Comparison of ENCODE assay signal across 8 cellular contexts in genomic region chr1:110963666-110964399, GRCh38. TPM values are rescaled to one million over a fixed set of nuclear protein-coding genes. Genes with fewer than 3 reads are reported as not detected.
A peak's percentile ranks its signal among the peaks of the same experiment; 100 is the strongest.
DNase-seq lines count a peak whose midpoint lies in the region; ATAC-seq and TF ChIP-seq lines count a peak whose summit lies in the region.

A gene with protein sequence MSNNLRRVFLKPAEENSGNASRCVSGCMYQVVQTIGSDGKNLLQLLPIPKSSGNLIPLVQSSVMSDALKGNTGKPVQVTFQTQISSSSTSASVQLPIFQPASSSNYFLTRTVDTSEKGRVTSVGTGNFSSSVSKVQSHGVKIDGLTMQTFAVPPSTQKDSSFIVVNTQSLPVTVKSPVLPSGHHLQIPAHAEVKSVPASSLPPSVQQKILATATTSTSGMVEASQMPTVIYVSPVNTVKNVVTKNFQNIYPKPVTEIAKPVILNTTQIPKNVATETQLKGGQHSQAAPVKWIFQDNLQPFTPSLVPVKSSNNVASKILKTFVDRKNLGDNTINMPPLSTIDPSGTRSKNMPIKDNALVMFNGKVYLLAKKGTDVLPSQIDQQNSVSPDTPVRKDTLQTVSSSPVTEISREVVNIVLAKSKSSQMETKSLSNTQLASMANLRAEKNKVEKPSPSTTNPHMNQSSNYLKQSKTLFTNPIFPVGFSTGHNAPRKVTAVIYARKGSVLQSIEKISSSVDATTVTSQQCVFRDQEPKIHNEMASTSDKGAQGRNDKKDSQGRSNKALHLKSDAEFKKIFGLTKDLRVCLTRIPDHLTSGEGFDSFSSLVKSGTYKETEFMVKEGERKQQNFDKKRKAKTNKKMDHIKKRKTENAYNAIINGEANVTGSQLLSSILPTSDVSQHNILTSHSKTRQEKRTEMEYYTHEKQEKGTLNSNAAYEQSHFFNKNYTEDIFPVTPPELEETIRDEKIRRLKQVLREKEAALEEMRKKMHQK (minus strand): TSS chr1:110963922. CDS start chr1:110963688, 234 bp downstream.

- H3K36me3 ChIP-seq in HUES64 (ENCODE audit: insufficient read depth, low read length) (no peaks in the 10 kb centered on the region), OCI-LY7 (ENCODE audit: insufficient read depth, low read length) (no peaks in the 10 kb centered on the region)

- CTCF ChIA-PET in OCI-LY7 (lab: Charles Lee; ENCODE audit: unreplicated experiment) = no interaction called here

- H3K9me2 ChIP-seq in OCI-LY7 (ENCODE audit: insufficient read depth, low read length) = no peaks in the 10 kb centered on the region

- ATAC-seq in GM21447 (IDR thresholded peaks at IDR 0.05; ENCODE audit: unreplicated experiment) = peak; percentile 94

- peaks cover 3% of the 10 kb centered on the region; the same call in 1 of the 2 replicates for H3K27me3 ChIP-seq in HUES64 (ENCODE audit: insufficient read depth, low read length)
- peaks cover 26% of the 10 kb centered on the region for H3K27me3 ChIP-seq in mononuclear cell (ENCODE audit: insufficient read depth, low read length)

- 5% methylated on average over 53 of the region's 53 CpGs for WGBS in HUES64

- intact Hi-C loops in OCI-LY7 (cut with micrococcal nuclease; ENCODE audit: unreplicated experiment) = no loop called here

- BruUV-seq in OCI-LY7 (replicated peaks; lab: Mats Ljungman, UMichigan) = no TSS peak

- no peak for TF ChIP-seq CTCF in OCI-LY7 (conservative IDR thresholded peaks at IDR 0.05; ENCODE audit: low read length)
- peak; percentile 49 for TF ChIP-seq CTCF in epithelial cell of esophagus (IDR thresholded peaks at IDR 0.05; ENCODE audit: insufficient read depth, low read depth, low read length, missing control alignments)

- H3K4me3 ChIP-seq in HUES64 (ENCODE audit: low read length) (peak within 1 kb of the TSS; percentile 73), OCI-LY7 (ENCODE audit: low read depth, low read length, poor library complexity, severe bottlenecking) (peak within 1 kb of the TSS; percentile 70), epithelial cell of esophagus (ENCODE audit: low read length) (peak within 1 kb of the TSS; percentile 93), mononuclear cell (ENCODE audit: low read length) (peak within 1 kb of the TSS; percentile 69)

- peak within 1 kb of the TSS; percentile 77 for H3K9ac ChIP-seq in HUES64 (ENCODE audit: low read depth, low read length)

- no peaks in the 10 kb centered on the region for H4K20me1 ChIP-seq in OCI-LY7 (ENCODE audit: insufficient read depth, low read length)

- peak; percentile 99 for DNase-seq in DMS 273 (lab: John Stamatoyannopoulos, UW; ENCODE audit: unreplicated experiment)
- DNase-seq in OCI-LY7 (ENCODE audit: low spot score) = peak; percentile 98
- peak; percentile 99 for DNase-seq in activated T-cell treated with anti-CD3 and anti-CD28 coated beads for 24 hours (ENCODE audit: low read depth)
- DNase-seq in epithelial cell of esophagus (ENCODE audit: low read depth) = peak; percentile 100
- DNase-seq in stimulated activated CD8-positive, alpha-beta memory T cell treated with anti-CD3 and anti-CD28 coated beads, Interleukin-4, amount 100 ng/mL, for 1 hour (ENCODE audit: low read depth in 2 of 2, low spot score in 1 of 2) = peak; percentile 99 to 100

- peaks cover 16% of the 10 kb centered on the region; the same call in 1 of the 2 replicates for H3K79me2 ChIP-seq in OCI-LY7 (ENCODE audit: insufficient read depth, low read depth, low read length)

- peak within 1 kb of the TSS; percentile 63 for H3K4me2 ChIP-seq in OCI-LY7 (ENCODE audit: low read length)

- H3K9me3 ChIP-seq in HUES64 (ENCODE audit: insufficient read depth, low read depth, low read length) (peaks cover 16% of the 10 kb centered on the region), OCI-LY7 (ENCODE audit: low read length) (peaks cover 12% of the 10 kb centered on the region; the same call in 1 of the 2 replicates), mononuclear cell (ENCODE audit: low read depth, low read length) (peaks cover 30% of the 10 kb centered on the region)

- POLR2A ChIA-PET in OCI-LY7 (lab: Charles Lee) = interaction anchor here (0.6 to 1.5 kb wide), 5 partner anchors 11 to 177 kb away, joined by 3 to 5 read pairs (median 3); no protein-coding TSS in a partner anchor

- H3K4me1 ChIP-seq in HUES64 (ENCODE audit: insufficient read depth, low read length) (peaks cover 9% of the 10 kb centered on the region; the same call in 1 of the 2 replicates), OCI-LY7 (ENCODE audit: insufficient read depth, low read length, poor library complexity, severe bottlenecking) (peaks cover 12% of the 10 kb centered on the region), mononuclear cell (ENCODE audit: insufficient read depth, low read length) (peaks cover 6% of the 10 kb centered on the region)

- peak within 1 kb of the TSS; percentile 95 for H2AFZ ChIP-seq in OCI-LY7 (ENCODE audit: low read length)

- H3K27ac ChIP-seq in HUES64 (ENCODE audit: low read depth, low read length) (peak within 1 kb of the TSS; percentile 89), OCI-LY7 (ENCODE audit: low read depth, low read length, poor library complexity, severe bottlenecking) (peak within 1 kb of the TSS; percentile 50)

RNA-seq across cellular contexts. Expression of the gene that starts here (rescaled TPM):
- polyA plus RNA-seq in HUES64 (2013, experiment 1 of 2) = 12.5 TPM
- polyA plus RNA-seq in HUES64 (2013, experiment 2 of 2) = 18.0 TPM
- 6.6 and 7.1 TPM in 2 replicates for total RNA-seq in OCI-LY7 (2014; rRNA removed; shearing (Covaris generic))
- total RNA-seq in OCI-LY7 (2022) (10.0 and 12.2 TPM in 2 replicates), mononuclear cell (3.3 TPM)

Comparison
In these comparisons a context has a peak if more than half of its experiments do, and no peak if none do; other contexts are left out.
1. Peak in every context shown above with its lines: DNase-seq, ATAC-seq, H3K4me3 ChIP-seq and H3K27ac ChIP-seq.